11 cellular contexts compared by ENCODE assay signal in genomic region chr5:88836195-88836838, GRCh38. TPM values are rescaled to one million over a fixed set of nuclear protein-coding genes. Genes with fewer than 3 reads are reported as not detected.
DNase-seq lines count a peak whose midpoint lies in the region; ATAC-seq and TF ChIP-seq lines count a peak whose summit lies in the region.
"Had no signal": no experiment of that assay in that cellular context is flagged by ENCODE, and none has a peak within 500 bp of the region (broad histone marks: within the 10 kb centered on the region; RNA-seq: fewer than 3 reads in every experiment).

No MANE protein-coding gene starts in this region.

- H3K27me3 ChIP-seq in H9 (ENCODE audit: insufficient read depth, low read length): no peaks in the 10 kb centered on the region
- no peaks in the 10 kb centered on the region for H3K27me3 ChIP-seq in mammary epithelial cell (ENCODE audit: insufficient read depth, low read length)
- H3K27me3 ChIP-seq in left lung: no peaks in the 10 kb centered on the region
- no peaks in the 10 kb centered on the region for H3K27me3 ChIP-seq in subcutaneous abdominal adipose tissue (ENCODE audit: control insufficient read depth in 5 of 5, insufficient read depth in 4 of 5, low read length in 5 of 5)
- H3K27me3 ChIP-seq: tibial nerve had no signal

- CTCF ChIA-PET in mammary epithelial cell (lab: Charles Lee; ENCODE audit: low non-redundant PET): no interaction called here

- peaks cover 5 to 6% of the 10 kb centered on the region in 2 experiments for H3K4me1 Mint-ChIP-seq in H9
- peaks cover 5% of the 10 kb centered on the region for H3K4me1 Mint-ChIP-seq in activated T-helper 2 cell treated with anti-CD3 and anti-CD28 coated beads, Interferon-gamma antibody, Interleukin-2, Interleukin-4, amounts not matched to agents 10 μg/mL and 5 μg/mL and 100 μg/mL, durations not matched to agents 14 hours and 24 hours and 36 hours (ENCODE audit: low read depth)
- peaks cover 4% of the 10 kb centered on the region for H3K4me1 Mint-ChIP-seq in activated CD4-positive, alpha-beta T cell treated with anti-CD3 and anti-CD28 coated beads, Interleukin-2, amount 10 ng/mL, durations not matched to agents 24 days and 14 days

- H2BK15ac ChIP-seq in H9 (ENCODE audit: low read depth, low read length): no peak overlapping the region

- intact Hi-C loops in mammary epithelial cell (cut with micrococcal nuclease): no loop called here
- intact Hi-C loops in left lung (cut with DNase I): no loop called here
- intact Hi-C loops in activated T-helper 2 cell treated with anti-CD3 and anti-CD28 coated beads, Interferon-gamma antibody, Interleukin-2, Interleukin-4, amounts not matched to agents 10 μg/mL and 5 μg/mL and 100 μg/mL, durations not matched to agents 14 hours and 24 hours and 36 hours (cut with micrococcal nuclease): no loop called here
- intact Hi-C loops in activated CD4-positive, alpha-beta T cell treated with anti-CD3 and anti-CD28 coated beads, Interleukin-2, amount 10 ng/mL, durations not matched to agents 24 days and 14 days (cut with micrococcal nuclease): no loop called here

- no peaks in the 10 kb centered on the region for H3K27me3 Mint-ChIP-seq in H9 (ENCODE audit: low read depth)
- H3K27me3 Mint-ChIP-seq in activated T-helper 2 cell treated with anti-CD3 and anti-CD28 coated beads, Interferon-gamma antibody, Interleukin-2, Interleukin-4, amounts not matched to agents 10 μg/mL and 5 μg/mL and 100 μg/mL, durations not matched to agents 14 hours and 24 hours and 36 hours (ENCODE audit: low read depth): peaks cover 21% of the 10 kb centered on the region
- H3K27me3 Mint-ChIP-seq in activated CD4-positive, alpha-beta T cell treated with anti-CD3 and anti-CD28 coated beads, Interleukin-2, amount 10 ng/mL, durations not matched to agents 24 days and 14 days: peaks cover 7% of the 10 kb centered on the region

- H2BK12ac ChIP-seq in H9 (ENCODE audit: insufficient read length, low read depth, low read length): no peak overlapping the region

- H4K20me1 ChIP-seq in H9 (ENCODE audit: control insufficient read depth, insufficient read depth, insufficient read length) (no peaks in the 10 kb centered on the region), mammary epithelial cell (ENCODE audit: insufficient read depth, low read length) (no peaks in the 10 kb centered on the region)

- H3K9ac ChIP-seq in H9 (ENCODE audit: extremely low read depth, insufficient read length, low read length) (no peak overlapping the region), mammary epithelial cell (ENCODE audit: insufficient read depth, low read length) (no peak overlapping the region), subcutaneous abdominal adipose tissue (ENCODE audit: low read length in 5 of 5) (peak overlapping the region; percentile 15 to 65 (median 40))

- in situ Hi-C loops in mammary epithelial cell (cut with MboI; ENCODE audit: low sequenced_read_pairs in 2 of 2): no loop called here

- H3K4me2 ChIP-seq in H9 (ENCODE audit: insufficient read depth, insufficient read length, low read length): no peak overlapping the region
- H3K4me2 ChIP-seq in mammary epithelial cell (ENCODE audit: insufficient read depth, low read depth, low read length): peak overlapping the region; percentile 6

- H3K36me3 ChIP-seq in mammary epithelial cell (ENCODE audit: insufficient read depth, low read length) (no peaks in the 10 kb centered on the region), left lung (no peaks in the 10 kb centered on the region), subcutaneous abdominal adipose tissue (ENCODE audit: control insufficient read depth in 5 of 5, insufficient read depth in 5 of 5, low read length in 5 of 5) (no peaks in the 10 kb centered on the region)
- H3K36me3 ChIP-seq: tibial nerve had no signal

- no CpG with 5 or more reads among the region's 5 CpGs for WGBS in H9 (ENCODE audit: extremely low coverage, insufficient read length, low lambda C conversion rate)
- WGBS in mammary epithelial cell (ENCODE audit: low coverage, missing lambda C conversion rate): 21% methylated on average over 5 of the region's 5 CpGs

- dilution Hi-C loops in mammary epithelial cell (cut with HindIII; ENCODE audit: low sequenced_read_pairs): no loop called here

- no peak overlapping the region for H4K91ac ChIP-seq in H9 (ENCODE audit: insufficient read length, low read depth, low read length)

- H3K79me1 ChIP-seq in H9 (ENCODE audit: insufficient read depth, low read depth, low read length, poor library complexity, severe bottlenecking): no peaks in the 10 kb centered on the region

- H3K4me1 ChIP-seq in H9 (ENCODE audit: insufficient read depth, low read length) (no peaks in the 10 kb centered on the region), mammary epithelial cell (ENCODE audit: insufficient read depth, low read length) (no peaks in the 10 kb centered on the region), left lung (peaks cover 0 to 48% of the 10 kb centered on the region in 2 donors), subcutaneous abdominal adipose tissue (ENCODE audit: control insufficient read depth in 5 of 5, insufficient read depth in 5 of 5, low read length in 5 of 5) (peaks cover 0 to 42% (median 18%) of the 10 kb centered on the region in 5 donors)

- no peaks in the 10 kb centered on the region; a peak in 1 of 5 replicates for H3K9me3 Mint-ChIP-seq in H9
- no peaks in the 10 kb centered on the region for H3K9me3 Mint-ChIP-seq in activated T-helper 2 cell treated with anti-CD3 and anti-CD28 coated beads, Interferon-gamma antibody, Interleukin-2, Interleukin-4, amounts not matched to agents 10 μg/mL and 5 μg/mL and 100 μg/mL, durations not matched to agents 14 hours and 24 hours and 36 hours
- no peaks in the 10 kb centered on the region for H3K9me3 Mint-ChIP-seq in activated CD4-positive, alpha-beta T cell treated with anti-CD3 and anti-CD28 coated beads, Interleukin-2, amount 10 ng/mL, durations not matched to agents 24 days and 14 days

- no peak overlapping the region for H2AK5ac ChIP-seq in H9 (ENCODE audit: insufficient read length, low read length)

- no peak overlapping the region for H3K56ac ChIP-seq in H9 (ENCODE audit: insufficient read length, low read depth, low read length)

- H2AFZ ChIP-seq in H9 (ENCODE audit: low read length) (peak overlapping the region; percentile 45), mammary epithelial cell (ENCODE audit: low read depth, low read length) (peak overlapping the region; percentile 71)

- H3K23me2 ChIP-seq in H9 (ENCODE audit: insufficient read length, low read depth, low read length, poor library complexity, severe bottlenecking): no peaks in the 10 kb centered on the region

- no peak overlapping the region for H3K4me3 Mint-ChIP-seq in H9
- H3K4me3 Mint-ChIP-seq in activated T-helper 2 cell treated with anti-CD3 and anti-CD28 coated beads, Interferon-gamma antibody, Interleukin-2, Interleukin-4, amounts not matched to agents 10 μg/mL and 5 μg/mL and 100 μg/mL, durations not matched to agents 14 hours and 24 hours and 36 hours (ENCODE audit: low read depth): no peak overlapping the region
- no peak overlapping the region for H3K4me3 Mint-ChIP-seq in activated CD4-positive, alpha-beta T cell treated with anti-CD3 and anti-CD28 coated beads, Interleukin-2, amount 10 ng/mL, durations not matched to agents 24 days and 14 days

- no peak overlapping the region for H3K18ac ChIP-seq in H9 (ENCODE audit: insufficient read length, low read depth, low read length)

- DNase-seq in H9 (no peak), mammary epithelial cell (peak; percentile 8), left lung (peak in 1 of 2 donors; percentile 20), NCI-H2227 treated with DMSO at 0.1 percent for 48 hours (lab: John Stamatoyannopoulos, UW) (no peak)
- DNase-seq in activated T-helper 2 cell treated with anti-CD3 and anti-CD28 coated beads, Interferon-gamma antibody, Interleukin-2, Interleukin-4, amounts not matched to agents 10 μg/mL and 5 μg/mL and 100 μg/mL, durations not matched to agents 14 hours and 24 hours and 36 hours (ENCODE audit: low spot score): no peak
- no peak for DNase-seq in activated CD4-positive, alpha-beta T cell treated with anti-CD3 and anti-CD28 coated beads, Interleukin-2, amount 10 ng/mL, durations not matched to agents 24 days and 14 days
- DNase-seq: NCI-H1092 treated with DMSO at 0.1 percent for 48 hours had no signal

- no peaks in the 10 kb centered on the region for H3K9me3 ChIP-seq in H9 (ENCODE audit: control insufficient read depth, low read depth, low read length)
- no peaks in the 10 kb centered on the region for H3K9me3 ChIP-seq in mammary epithelial cell (replicated peaks; ENCODE audit: insufficient read depth, low read length)
- no peaks in the 10 kb centered on the region for H3K9me3 ChIP-seq in left lung
- no peaks in the 10 kb centered on the region for H3K9me3 ChIP-seq in subcutaneous abdominal adipose tissue (ENCODE audit: control insufficient read depth in 5 of 5, low read length in 5 of 5)
- H3K9me3 ChIP-seq: tibial nerve had no signal

- H3K79me2 ChIP-seq in H9 (ENCODE audit: insufficient read depth, low read length): no peaks in the 10 kb centered on the region
- no peaks in the 10 kb centered on the region for H3K79me2 ChIP-seq in mammary epithelial cell (ENCODE audit: insufficient read depth, low read length)

- no peak overlapping the region for H3K27ac ChIP-seq in H9 (ENCODE audit: insufficient read length, low read depth, low read length)
- H3K27ac ChIP-seq in mammary epithelial cell (ENCODE audit: insufficient read depth, low read depth, low read length): no peak overlapping the region
- H3K27ac ChIP-seq in left lung: peak overlapping the region; percentile 75 to 79
- peak overlapping the region; percentile 61 for H3K27ac ChIP-seq in subcutaneous abdominal adipose tissue (ENCODE audit: low read depth, low read length)
- H3K27ac ChIP-seq: VCaP had no signal

- H3K4ac ChIP-seq in H9 (ENCODE audit: low read depth, low read length): no peak overlapping the region

- H3K27ac Mint-ChIP-seq in H9: no peak overlapping the region
- no peak overlapping the region for H3K27ac Mint-ChIP-seq in activated T-helper 2 cell treated with anti-CD3 and anti-CD28 coated beads, Interferon-gamma antibody, Interleukin-2, Interleukin-4, amounts not matched to agents 10 μg/mL and 5 μg/mL and 100 μg/mL, durations not matched to agents 14 hours and 24 hours and 36 hours
- H3K27ac Mint-ChIP-seq in activated CD4-positive, alpha-beta T cell treated with anti-CD3 and anti-CD28 coated beads, Interleukin-2, amount 10 ng/mL, durations not matched to agents 24 days and 14 days: no peak overlapping the region

- no peak overlapping the region for H2BK120ac ChIP-seq in H9 (ENCODE audit: low read depth, low read length, poor library complexity, severe bottlenecking)

- peak; percentile 54 for ATAC-seq in left lung
- no peak for ATAC-seq in HG03457 (IDR thresholded peaks at IDR 0.05; ENCODE audit: unreplicated experiment)

- H3T11ph ChIP-seq in H9 (ENCODE audit: low read length): no peak overlapping the region

- BruUV-seq in mammary epithelial cell (replicated peaks; lab: Mats Ljungman, UMichigan): no TSS peak

- no peak overlapping the region for H2BK20ac ChIP-seq in H9 (ENCODE audit: low read depth, low read length, poor library complexity, severe bottlenecking)

- no peak overlapping the region for H2BK5ac ChIP-seq in H9 (ENCODE audit: insufficient read length, low read length)

- no peaks in the 10 kb centered on the region for H3K36me3 Mint-ChIP-seq in H9 (ENCODE audit: insufficient read depth in 1 of 3, low read depth in 3 of 3)
- no peaks in the 10 kb centered on the region for H3K36me3 Mint-ChIP-seq in activated T-helper 2 cell treated with anti-CD3 and anti-CD28 coated beads, Interferon-gamma antibody, Interleukin-2, Interleukin-4, amounts not matched to agents 10 μg/mL and 5 μg/mL and 100 μg/mL, durations not matched to agents 14 hours and 24 hours and 36 hours (ENCODE audit: low read depth)
- no peaks in the 10 kb centered on the region for H3K36me3 Mint-ChIP-seq in activated CD4-positive, alpha-beta T cell treated with anti-CD3 and anti-CD28 coated beads, Interleukin-2, amount 10 ng/mL, durations not matched to agents 24 days and 14 days (ENCODE audit: low read depth)

- H4K8ac ChIP-seq in H9 (replicated peaks; ENCODE audit: insufficient read length, low read depth, low read length): no peak overlapping the region

- H3K23ac ChIP-seq in H9 (ENCODE audit: insufficient read length, low read depth, low read length): no peak overlapping the region

- H3K4me3 ChIP-seq in mammary epithelial cell (replicated peaks in 1 of 3; ENCODE audit: insufficient read depth in 1 of 3, low read depth in 2 of 3, low read length in 3 of 3) (no peak overlapping the region), left lung (no peak overlapping the region), subcutaneous abdominal adipose tissue (ENCODE audit: low read depth in 1 of 5, low read length in 5 of 5) (peak overlapping the region in 4 of 5 donors; percentile 34 to 55 (median 41))

- no peak overlapping the region for H3K14ac ChIP-seq in H9 (ENCODE audit: insufficient read depth, low read length)

- H4K5ac ChIP-seq in H9 (ENCODE audit: insufficient read length, low read depth, low read length): no peak overlapping the region

- TF ChIP-seq CTCF in H9 (conservative IDR thresholded peaks at IDR 0.05) (no peak), mammary epithelial cell (conservative IDR thresholded peaks at IDR 0.05 in 1 of 2, IDR thresholded peaks at IDR 0.05 in 1 of 2; ENCODE audit: extremely low read depth in 1 of 2, insufficient read depth in 1 of 2, low read depth in 1 of 2, low read length in 2 of 2) (no peak), left lung (IDR thresholded peaks at IDR 0.05) (no peak)

RNA-seq across cellular contexts. Expression of gene MEF2C, which starts 46.7 kb away (rescaled TPM):
- total RNA-seq in H9 (2021) (0.11 and 0.20 TPM in 2 replicates), mammary epithelial cell (1 to 10 TPM in 1 of 2 donors, not detected in 1; 1.3 TPM), left lung (10 to 100 TPM; 45.7 to 46.1 TPM)
- not detected for polyA plus RNA-seq in mammary epithelial cell
- not detected for polyA minus RNA-seq in mammary epithelial cell
- 0.25 and 0.30 TPM in 2 replicates for total RNA-seq in activated T-helper 2 cell treated with anti-CD3 and anti-CD28 coated beads, Interferon-gamma antibody, Interleukin-2, Interleukin-4, amounts not matched to agents 10 μg/mL and 5 μg/mL and 100 μg/mL, durations not matched to agents 14 hours and 24 hours and 36 hours
- total RNA-seq in activated CD4-positive, alpha-beta T cell treated with anti-CD3 and anti-CD28 coated beads, Interleukin-2, amount 10 ng/mL, durations not matched to agents 24 days and 14 days: 0.33 and 0.71 TPM in 2 replicates

Comparison
In these comparisons a context has a peak if more than half of its experiments do, and no peak if none do; other contexts are left out.
1. H3K27ac ChIP-seq: peak in left lung (2 of 2) and subcutaneous abdominal adipose tissue (single experiment); none in H9 (single experiment) and mammary epithelial cell (single experiment).
2. H3K9ac ChIP-seq: peak in subcutaneous abdominal adipose tissue (5 of 5); none in H9 (single experiment) and mammary epithelial cell (single experiment).
3. H3K4me3 ChIP-seq: peak in subcutaneous abdominal adipose tissue (4 of 5); none in mammary epithelial cell (0 of 3) and left lung (0 of 2).
4. RNA of gene MEF2C, which starts 46.7 kb away (total RNA-seq): 45.7 to 46.1 TPM in left lung; 1.3 TPM in mammary epithelial cell, 0.33 to 0.71 TPM in activated CD4-positive, alpha-beta T cell treated with anti-CD3 and anti-CD28 coated beads, Interleukin-2, amount 10 ng/mL, durations not matched to agents 24 days and 14 days, 0.25 to 0.30 TPM in activated T-helper 2 cell treated with anti-CD3 and anti-CD28 coated beads, Interferon-gamma antibody, Interleukin-2, Interleukin-4, amounts not matched to agents 10 μg/mL and 5 μg/mL and 100 μg/mL, durations not matched to agents 14 hours and 24 hours and 36 hours and 0.11 to 0.20 TPM in H9; every median in the first group is over 10 times any median in the second.